In genomic region chr7:11437987-11438386, GRCh38 we compare ENCODE assay signal across 20 cellular contexts.
DNase-seq lines count a peak whose midpoint lies in the region; ATAC-seq and TF ChIP-seq lines count a peak whose summit lies in the region.
"Had no signal": no experiment of that assay in that cellular context is flagged by ENCODE, and none has a peak within 500 bp of the region (broad histone marks: within the 10 kb centered on the region; RNA-seq: fewer than 3 reads in every experiment).

No MANE protein-coding gene starts in this region.

- H3K9me3 Mint-ChIP-seq in activated CD8-positive, alpha-beta T cell treated with anti-CD3 and anti-CD28 coated beads for 36 hours, result no peaks in the 10 kb centered on the region
- H3K9me3 Mint-ChIP-seq: IgD-negative memory B cell; stimulated activated naive CD8-positive, alpha-beta T cell treated with anti-CD3 and anti-CD28 coated beads, Interleukin-15, amount 100 ng/mL, for 72 hours had no signal

- POLR2A ChIA-PET in PC-3 (lab: Charles Lee; ENCODE audit: unreplicated experiment), result no interaction called here
- POLR2A ChIA-PET in activated CD8-positive, alpha-beta T cell treated with anti-CD3 and anti-CD28 coated beads for 36 hours (lab: Charles Lee), result no interaction called here

- no peaks in the 10 kb centered on the region for H3K36me3 Mint-ChIP-seq in activated CD8-positive, alpha-beta T cell treated with anti-CD3 and anti-CD28 coated beads for 36 hours (ENCODE audit: low read depth)
- H3K36me3 Mint-ChIP-seq: activated CD8-positive, alpha-beta memory T cell treated with anti-CD3 and anti-CD28 coated beads, Interleukin-2, amount 10 ng/mL, durations not matched to agents 7 days and 5 days; IgD-negative memory B cell had no signal

- ATAC-seq in PC-3 (peak; percentile 84), GM21381 (IDR thresholded peaks at IDR 0.05; ENCODE audit: unreplicated experiment) (no peak)
- ATAC-seq in activated CD8-positive, alpha-beta T cell treated with anti-CD3 and anti-CD28 coated beads for 36 hours, result no peak
- ATAC-seq: A549; activated CD8-positive, alpha-beta memory T cell treated with anti-CD3 and anti-CD28 coated beads, Interleukin-2, amount 10 ng/mL, durations not matched to agents 7 days and 5 days; gastroesophageal sphincter; stimulated activated naive CD8-positive, alpha-beta T cell treated with anti-CD3 and anti-CD28 coated beads, Interleukin-15, amount 100 ng/mL, for 72 hours had no signal

- BruUV-seq in PC-3 (replicated peaks; lab: Mats Ljungman, UMichigan), result no TSS peak

- H3K4me2 ChIP-seq in PC-3 (ENCODE audit: low read length), result no peak overlapping the region
- H3K4me2 ChIP-seq: A549 had no signal

- no peaks in the 10 kb centered on the region for H3K9me2 ChIP-seq in PC-3 (replicated peaks; ENCODE audit: low read length)

- no peaks in the 10 kb centered on the region for H3F3A ChIP-seq in PC-3 (ENCODE audit: low read length, unreplicated experiment)

- H3K4me3 Mint-ChIP-seq in activated CD8-positive, alpha-beta T cell treated with anti-CD3 and anti-CD28 coated beads for 36 hours, result no peak overlapping the region
- H3K4me3 Mint-ChIP-seq: activated CD8-positive, alpha-beta memory T cell treated with anti-CD3 and anti-CD28 coated beads, Interleukin-2, amount 10 ng/mL, durations not matched to agents 7 days and 5 days; IgD-negative memory B cell; stimulated activated naive CD8-positive, alpha-beta T cell treated with anti-CD3 and anti-CD28 coated beads, Interleukin-15, amount 100 ng/mL, for 72 hours had no signal

- no peak overlapping the region for H3K27ac ChIP-seq in PC-3 (ENCODE audit: low read length)
- H3K27ac ChIP-seq in uterus, result no peak overlapping the region
- H3K27ac ChIP-seq: adrenal gland, gastroesophageal sphincter, right atrium auricular region, upper lobe of left lung had no signal

- no peaks in the 10 kb centered on the region for H4K20me1 ChIP-seq in PC-3 (ENCODE audit: low read length)

- TF ChIP-seq CTCF in PC-3 (conservative IDR thresholded peaks at IDR 0.05; ENCODE audit: low read depth, low read length) (no peak), epithelial cell of proximal tubule (conservative IDR thresholded peaks at IDR 0.05; ENCODE audit: low read depth, low read length) (no peak), uterus (IDR thresholded peaks at IDR 0.05) (no peak)
- TF ChIP-seq CTCF in activated CD8-positive, alpha-beta T cell treated with anti-CD3 and anti-CD28 coated beads for 36 hours (IDR thresholded peaks at IDR 0.05), result no peak

- H3K36me3 ChIP-seq in PC-3 (ENCODE audit: low read depth, low read length) (no peaks in the 10 kb centered on the region), uterus (no peaks in the 10 kb centered on the region)
- H3K36me3 ChIP-seq: adrenal gland, gastroesophageal sphincter, right atrium auricular region, upper lobe of left lung had no signal

- H3K4me3 ChIP-seq in PC-3 (ENCODE audit: low read length), result no peak overlapping the region
- no peak overlapping the region for H3K4me3 ChIP-seq in epithelial cell of proximal tubule (ENCODE audit: low read depth, low read length)
- H3K4me3 ChIP-seq in uterus, result no peak overlapping the region
- H3K4me3 ChIP-seq: A549, adrenal gland, gastroesophageal sphincter, right atrium auricular region, upper lobe of left lung had no signal

- DNase-seq in NCI-H748 (lab: John Stamatoyannopoulos, UW; ENCODE audit: unreplicated experiment) (peak; percentile 53), NCI-H748 treated with DMSO at 0.1 percent for 48 hours (lab: John Stamatoyannopoulos, UW) (no peak), PC-3 (peak; percentile 21), epithelial cell of proximal tubule (ENCODE audit: low read depth) (peak; percentile 7), uterus (no peak), NCI-H510A treated with DMSO at 0.1 percent for 48 hours (lab: John Stamatoyannopoulos, UW) (no peak)
- no peak for DNase-seq in activated CD8-positive, alpha-beta T cell treated with anti-CD3 and anti-CD28 coated beads for 36 hours
- DNase-seq: activated CD4-positive, alpha-beta T cell treated with anti-CD3 and anti-CD28 coated beads for 1 hour; activated CD8-positive, alpha-beta memory T cell treated with anti-CD3 and anti-CD28 coated beads, Interleukin-2, amount 10 ng/mL, durations not matched to agents 7 days and 5 days; adrenal gland; DND-41; nucleus accumbens; SIG-M5; stimulated activated naive CD8-positive, alpha-beta T cell treated with anti-CD3 and anti-CD28 coated beads, Interleukin-15, amount 100 ng/mL, for 72 hours; upper lobe of left lung had no signal

- H3K79me2 ChIP-seq in PC-3 (ENCODE audit: low read length), result no peaks in the 10 kb centered on the region

- CTCF ChIA-PET in PC-3 (lab: Charles Lee), result no interaction called here
- CTCF ChIA-PET in activated CD8-positive, alpha-beta T cell treated with anti-CD3 and anti-CD28 coated beads for 36 hours (lab: Charles Lee), result no interaction called here

- no peak overlapping the region for H3K27ac Mint-ChIP-seq in activated CD8-positive, alpha-beta T cell treated with anti-CD3 and anti-CD28 coated beads for 36 hours
- H3K27ac Mint-ChIP-seq: activated CD8-positive, alpha-beta memory T cell treated with anti-CD3 and anti-CD28 coated beads, Interleukin-2, amount 10 ng/mL, durations not matched to agents 7 days and 5 days; IgD-negative memory B cell; stimulated activated naive CD8-positive, alpha-beta T cell treated with anti-CD3 and anti-CD28 coated beads, Interleukin-15, amount 100 ng/mL, for 72 hours had no signal

- peaks cover 3% of the 10 kb centered on the region; the same call in 1 of the 2 replicates for H3K4me1 ChIP-seq in PC-3 (ENCODE audit: insufficient read depth, low read length)
- no peaks in the 10 kb centered on the region for H3K4me1 ChIP-seq in uterus
- H3K4me1 ChIP-seq: adrenal gland, right atrium auricular region, upper lobe of left lung had no signal

- H2AFZ ChIP-seq in PC-3 (ENCODE audit: low read length), result no peak overlapping the region

- H3K9me3 ChIP-seq in PC-3 (ENCODE audit: low read length) (no peaks in the 10 kb centered on the region), uterus (no peaks in the 10 kb centered on the region)
- H3K9me3 ChIP-seq: A549, adrenal gland, right atrium auricular region, upper lobe of left lung had no signal

- no peak for TF ChIP-seq POLR2A in uterus (IDR thresholded peaks at IDR 0.05)

- no peaks in the 10 kb centered on the region for H3K27me3 Mint-ChIP-seq in activated CD8-positive, alpha-beta T cell treated with anti-CD3 and anti-CD28 coated beads for 36 hours
- H3K27me3 Mint-ChIP-seq: activated CD8-positive, alpha-beta memory T cell treated with anti-CD3 and anti-CD28 coated beads, Interleukin-2, amount 10 ng/mL, durations not matched to agents 7 days and 5 days; IgD-negative memory B cell; stimulated activated naive CD8-positive, alpha-beta T cell treated with anti-CD3 and anti-CD28 coated beads, Interleukin-15, amount 100 ng/mL, for 72 hours had no signal

- H3K27me3 ChIP-seq in PC-3 (ENCODE audit: low read length), result no peaks in the 10 kb centered on the region
- no peaks in the 10 kb centered on the region for H3K27me3 ChIP-seq in uterus
- H3K27me3 ChIP-seq: adrenal gland, gastroesophageal sphincter, right atrium auricular region, upper lobe of left lung had no signal

- intact Hi-C loops in PC-3 (cut with micrococcal nuclease), result no loop called here
- intact Hi-C loops in uterus (cut with DNase I; ENCODE audit: low total_unique reads), result no loop called here
- intact Hi-C loops in activated CD8-positive, alpha-beta T cell treated with anti-CD3 and anti-CD28 coated beads for 36 hours (cut with micrococcal nuclease), result no loop called here

- no peaks in the 10 kb centered on the region for H3K4me1 Mint-ChIP-seq in activated CD8-positive, alpha-beta T cell treated with anti-CD3 and anti-CD28 coated beads for 36 hours (ENCODE audit: low read depth)
- H3K4me1 Mint-ChIP-seq: activated CD8-positive, alpha-beta memory T cell treated with anti-CD3 and anti-CD28 coated beads, Interleukin-2, amount 10 ng/mL, durations not matched to agents 7 days and 5 days; IgD-negative memory B cell; stimulated activated naive CD8-positive, alpha-beta T cell treated with anti-CD3 and anti-CD28 coated beads, Interleukin-15, amount 100 ng/mL, for 72 hours had no signal

- no peak overlapping the region for H3K9ac ChIP-seq in PC-3 (ENCODE audit: low read length)

Comparison
In these comparisons a context has a peak if more than half of its experiments do, and no peak if none do; other contexts are left out.
1. DNase-seq: peak in NCI-H748 (single experiment), PC-3 (single experiment) and epithelial cell of proximal tubule (single experiment); none in NCI-H748 treated with DMSO at 0.1 percent for 48 hours (single experiment), uterus (0 of 2), NCI-H510A treated with DMSO at 0.1 percent for 48 hours (single experiment) and activated CD8-positive, alpha-beta T cell treated with anti-CD3 and anti-CD28 coated beads for 36 hours (single experiment).